In genomic region chr14:93543766-93544165, GRCh38 we compare ENCODE assay signal across 8 cellular contexts.
DNase-seq lines count a peak whose midpoint lies in the region; ATAC-seq and TF ChIP-seq lines count a peak whose summit lies in the region.

No MANE protein-coding gene starts in this region.

- H3K4me1 ChIP-seq in Peyer's patch (no peaks in the 10 kb centered on the region), foreskin keratinocyte (peaks cover 4% of the 10 kb centered on the region)

- in situ Hi-C loops in GM13977 (cut with MboI; ENCODE audit: low pct_unique_long_range_greater_than_20kb, low sequenced_read_pairs, unreplicated experiment): loop anchor here (25.0 kb wide), 1 partner anchor 306 kb away; no protein-coding TSS in a partner anchor

- no peak overlapping the region for H3K27ac ChIP-seq in Peyer's patch
- no peak overlapping the region for H3K27ac ChIP-seq in foreskin keratinocyte

- H3K4me3 ChIP-seq in AG10803 (ENCODE audit: low read length) (no peak overlapping the region), Peyer's patch (no peak overlapping the region)

- H3K9me3 ChIP-seq in Peyer's patch: no peaks in the 10 kb centered on the region

- ATAC-seq in foreskin keratinocyte: peak; percentile 14
- no peak for ATAC-seq in GM21447 (IDR thresholded peaks at IDR 0.05; ENCODE audit: unreplicated experiment)

- TF ChIP-seq POLR2A in Peyer's patch (IDR thresholded peaks at IDR 0.05): no peak

- DNase-seq in AG10803 (ENCODE audit: low read depth) (peak; percentile 16), GM13977 (ENCODE audit: low spot score) (peak; percentile 14), Peyer's patch (no peak), foreskin keratinocyte (no peak), cerebellar nuclear complex (lab: John Stamatoyannopoulos, UW) (no peak), hypothalamus (lab: John Stamatoyannopoulos, UW) (no peak)
- no peak for DNase-seq in activated CD4-positive, alpha-beta T cell treated with anti-CD3 and anti-CD28 coated beads for 48 hours

- no peaks in the 10 kb centered on the region for H3K27me3 ChIP-seq in Peyer's patch
- peaks cover 7% of the 10 kb centered on the region for H3K27me3 ChIP-seq in foreskin keratinocyte

- H3K36me3 ChIP-seq in Peyer's patch: no peaks in the 10 kb centered on the region

- TF ChIP-seq CTCF in AG10803 (conservative IDR thresholded peaks at IDR 0.05; ENCODE audit: low read length) (peak; percentile 56), GM13977 (IDR thresholded peaks at IDR 0.05; ENCODE audit: extremely low read depth, insufficient read depth, missing control alignments) (peak; percentile 48), Peyer's patch (IDR thresholded peaks at IDR 0.05) (peak in 4 of 6 experiments; percentile 5 to 29 (median 14)), foreskin keratinocyte (conservative IDR thresholded peaks at IDR 0.05) (peak; percentile 67)

Comparison
In these comparisons a context has a peak if more than half of its experiments do, and no peak if none do; other contexts are left out.
1. DNase-seq: peak in AG10803 (single experiment) and GM13977 (single experiment); none in Peyer's patch (0 of 3), foreskin keratinocyte (0 of 2), activated CD4-positive, alpha-beta T cell treated with anti-CD3 and anti-CD28 coated beads for 48 hours (single experiment), cerebellar nuclear complex (0 of 2) and hypothalamus (0 of 51).
2. CTCF ChIP-seq: peak in every context shown above with its lines; median percentile 67 in foreskin keratinocyte; 56 in AG10803; 48 in GM13977; 14 in Peyer's patch.